Comparison of ENCODE assay signal across 8 cellular contexts in the genomic region with DNA sequence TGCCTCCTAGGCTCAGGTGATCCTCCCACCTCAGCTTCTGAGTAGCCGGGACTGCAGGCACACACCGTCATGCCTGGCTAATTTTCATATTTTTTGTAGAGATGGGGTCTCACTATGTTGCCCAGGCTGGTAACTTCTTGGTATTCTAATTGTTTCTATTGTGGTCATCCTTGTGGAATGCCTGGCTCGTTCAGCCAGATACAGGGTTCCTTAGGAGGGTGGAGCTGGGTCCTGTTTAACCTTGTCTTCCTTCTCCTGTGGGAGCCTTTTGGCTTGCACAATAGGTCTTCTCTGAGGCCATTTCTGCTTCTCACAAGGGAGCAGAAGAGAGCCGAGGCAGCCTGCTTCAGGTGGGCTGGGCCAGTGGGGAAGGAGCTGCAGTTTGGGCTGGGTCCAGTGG. TPM values are rescaled to one million over a fixed set of nuclear protein-coding genes. Genes with fewer than 3 reads are reported as not detected.
DNase-seq lines count a peak whose midpoint lies in the region; ATAC-seq and TF ChIP-seq lines count a peak whose summit lies in the region.

No MANE protein-coding gene starts in this region.

- no peaks in the 10 kb centered on the region for H3K9me2 ChIP-seq in Karpas-422 (replicated peaks; ENCODE audit: insufficient read depth, low read length)
- no peaks in the 10 kb centered on the region for H3K9me2 ChIP-seq in OCI-LY7 (ENCODE audit: insufficient read depth, low read length)

- H3K36me3 ChIP-seq in Karpas-422 (ENCODE audit: insufficient read depth, low read length), result peaks cover 3% of the 10 kb centered on the region; the same call in 1 of the 2 replicates
- H3K36me3 ChIP-seq in kidney epithelial cell (ENCODE audit: control insufficient read depth, insufficient read depth, low read length), result peaks cover 1% of the 10 kb centered on the region
- H3K36me3 ChIP-seq in stomach smooth muscle (ENCODE audit: control insufficient read depth in 2 of 2, insufficient read depth in 2 of 2, low read length in 2 of 2), result peaks cover 32 to 36% of the 10 kb centered on the region in 2 donors
- peaks cover 80% of the 10 kb centered on the region for H3K36me3 ChIP-seq in OCI-LY7 (ENCODE audit: insufficient read depth, low read length)

- peak overlapping the region in 1 of 5 experiments; percentile 25 for H3K4me3 Mint-ChIP-seq in brain

- CTCF ChIA-PET in OCI-LY7 (lab: Charles Lee; ENCODE audit: unreplicated experiment), result no interaction called here

- H3K27ac Mint-ChIP-seq in brain, result peak overlapping the region in 4 of 5 experiments; percentile 77 to 92 (median 84)

- H3K9me3 ChIP-seq in Karpas-422 (ENCODE audit: low read length) (no peaks in the 10 kb centered on the region), stomach smooth muscle (ENCODE audit: control insufficient read depth in 2 of 2, low read length in 2 of 2) (no peaks in the 10 kb centered on the region), OCI-LY7 (ENCODE audit: low read length) (no peaks in the 10 kb centered on the region)

- H3K4me3 ChIP-seq in Karpas-422 (ENCODE audit: low read length), result peak overlapping the region; percentile 37; the same call in 1 of the 2 replicates
- H3K4me3 ChIP-seq in kidney epithelial cell (ENCODE audit: low read depth, low read length), result no peak overlapping the region
- peak overlapping the region in 1 of 2 donors; percentile 40 for H3K4me3 ChIP-seq in stomach smooth muscle (ENCODE audit: low read length in 2 of 2)
- H3K4me3 ChIP-seq in OCI-LY7 (ENCODE audit: low read depth, low read length, poor library complexity, severe bottlenecking), result no peak overlapping the region

- peaks cover 52% of the 10 kb centered on the region for H3K4me1 Mint-ChIP-seq in brain

- H3K79me2 ChIP-seq in Karpas-422 (ENCODE audit: low read length), result peaks cover 18% of the 10 kb centered on the region
- H3K79me2 ChIP-seq in OCI-LY7 (ENCODE audit: insufficient read depth, low read depth, low read length), result no peaks in the 10 kb centered on the region

- TF ChIP-seq CTCF in brain (conservative IDR thresholded peaks at IDR 0.05) (no peak), kidney epithelial cell (IDR thresholded peaks at IDR 0.05; ENCODE audit: insufficient read depth, low read length, poor library complexity, severe bottlenecking) (no peak), OCI-LY7 (conservative IDR thresholded peaks at IDR 0.05; ENCODE audit: low read length) (no peak)

- H3K27me3 ChIP-seq in Karpas-422 (ENCODE audit: low read length) (no peaks in the 10 kb centered on the region), kidney epithelial cell (ENCODE audit: control insufficient read depth, insufficient read depth, low read length) (no peaks in the 10 kb centered on the region), stomach smooth muscle (ENCODE audit: control insufficient read depth in 1 of 2, insufficient read depth in 2 of 2, low read length in 2 of 2) (no peaks in the 10 kb centered on the region)

- H3K36me3 Mint-ChIP-seq in brain, result peaks cover 3% of the 10 kb centered on the region

- H3K4me2 ChIP-seq in Karpas-422 (ENCODE audit: low read depth, low read length, poor library complexity, severe bottlenecking) (peak overlapping the region; percentile 59), OCI-LY7 (ENCODE audit: low read length) (no peak overlapping the region)

- H3K4me1 ChIP-seq in Karpas-422 (ENCODE audit: low read length), result peaks cover 48% of the 10 kb centered on the region
- peaks cover 63% of the 10 kb centered on the region for H3K4me1 ChIP-seq in stomach smooth muscle (ENCODE audit: control insufficient read depth, insufficient read depth, low read length)
- peaks cover 19% of the 10 kb centered on the region for H3K4me1 ChIP-seq in OCI-LY7 (ENCODE audit: insufficient read depth, low read length, poor library complexity, severe bottlenecking)

- H2AFZ ChIP-seq in Karpas-422 (ENCODE audit: low read length) (no peak overlapping the region), OCI-LY7 (ENCODE audit: low read length) (no peak overlapping the region)

- POLR2A ChIA-PET in OCI-LY7 (lab: Charles Lee), result interaction anchor here (0.6 kb wide), 1 partner anchor 601 kb away, joined by 3 read pairs; no protein-coding TSS in a partner anchor

- DNase-seq in Karpas-422, result no peak
- peak; percentile 72 for DNase-seq in kidney epithelial cell (ENCODE audit: low read depth)
- no peak for DNase-seq in OCI-LY7 (ENCODE audit: low spot score)
- no peak for DNase-seq in activated effector memory CD4-positive, alpha-beta T cell treated with Interleukin-2 at 50 U/mL for 16 hours

- intact Hi-C loops in OCI-LY7 (cut with micrococcal nuclease; ENCODE audit: unreplicated experiment), result no loop called here

- no TSS peak for BruUV-seq in OCI-LY7 (replicated peaks; lab: Mats Ljungman, UMichigan)

- H3K9me3 Mint-ChIP-seq in brain, result no peaks in the 10 kb centered on the region

- peaks cover 4% of the 10 kb centered on the region for H3K27me3 Mint-ChIP-seq in brain

- H3K9ac ChIP-seq in Karpas-422 (ENCODE audit: low read length) (peak overlapping the region; percentile 49), stomach smooth muscle (ENCODE audit: low read length in 2 of 2) (peak overlapping the region in 1 of 2 donors; percentile 29)

- H3K27ac ChIP-seq in Karpas-422 (ENCODE audit: low read length) (peak overlapping the region; percentile 73), stomach smooth muscle (ENCODE audit: low read length) (peak overlapping the region; percentile 67), OCI-LY7 (ENCODE audit: low read depth, low read length, poor library complexity, severe bottlenecking) (no peak overlapping the region)

- no peaks in the 10 kb centered on the region; the same call in 1 of the 2 replicates for H4K20me1 ChIP-seq in Karpas-422 (ENCODE audit: insufficient read depth, low read depth, low read length)
- H4K20me1 ChIP-seq in OCI-LY7 (ENCODE audit: insufficient read depth, low read length), result no peaks in the 10 kb centered on the region

- ATAC-seq in GM18868 (IDR thresholded peaks at IDR 0.05; ENCODE audit: unreplicated experiment), result no peak
- no peak for ATAC-seq in HG03442 (IDR thresholded peaks at IDR 0.05; ENCODE audit: unreplicated experiment)

RNA-seq across cellular contexts. Expression of gene PLEKHO2, which starts 15.7 kb away (rescaled TPM):
- total RNA-seq in Karpas-422 (2014; rRNA removed; shearing (Covaris generic); ENCODE audit: low replicate concordance), result 10.1 and 18.0 TPM in 2 replicates
- polyA plus RNA-seq in brain (ENCODE audit: insufficient read depth, low read depth, low replicate concordance), result 11.3 TPM
- 11.0 and 13.4 TPM in 2 replicates for total RNA-seq in kidney epithelial cell
- total RNA-seq in OCI-LY7 (2014; rRNA removed; shearing (Covaris generic)), result 10.1 and 12.0 TPM in 2 replicates
- 21.3 and 24.5 TPM in 2 replicates for total RNA-seq in OCI-LY7 (2022)

RNA-seq across cellular contexts. Expression of gene PIF1, which starts 32.0 kb away (rescaled TPM):
- 18.6 and 60.0 TPM in 2 replicates for total RNA-seq in Karpas-422 (2014; rRNA removed; shearing (Covaris generic); ENCODE audit: low replicate concordance)
- 3.4 TPM for polyA plus RNA-seq in brain (ENCODE audit: insufficient read depth, low read depth, low replicate concordance)
- total RNA-seq in kidney epithelial cell (1.9 and 2.3 TPM in 2 replicates), OCI-LY7 (2022) (112 and 126 TPM in 2 replicates)
- total RNA-seq in OCI-LY7 (2014; rRNA removed; shearing (Covaris generic)), result 78.0 and 82.9 TPM in 2 replicates

RNA-seq across cellular contexts. Expression of gene ANKDD1A, which starts 54.3 kb away (rescaled TPM):
- total RNA-seq in Karpas-422 (2014; rRNA removed; shearing (Covaris generic); ENCODE audit: low replicate concordance), result 1.8 TPM in 2 replicates
- 3.8 TPM for polyA plus RNA-seq in brain (ENCODE audit: insufficient read depth, low read depth, low replicate concordance)
- total RNA-seq in kidney epithelial cell (1.9 and 2.4 TPM in 2 replicates), OCI-LY7 (2022) (3.1 and 5.1 TPM in 2 replicates)
- 0.88 and 2.1 TPM in 2 replicates for total RNA-seq in OCI-LY7 (2014; rRNA removed; shearing (Covaris generic))
